ENCODE assay signal across 1 cellular context in genomic region chr12:120301962-120302815, GRCh38.
TF ChIP-seq lines count a peak whose summit lies in the region.

SIRT4 (plus strand) TSS chr12:120302321; CDS start chr12:120303562, 1,241 bp downstream.

TF ChIP-seq in GM23338, 12 proteins besides CTCF, POLR2A, EP300 and RAD21 (continued from another document):
- no peak for TF ChIP-seq ZNF462 (CRISPR knock-in tag; IDR thresholded peaks at IDR 0.05)
- TF ChIP-seq NANOG (IDR thresholded peaks at IDR 0.05; ENCODE audit: borderline replicate concordance): no peak
- TF ChIP-seq REST (IDR thresholded peaks at IDR 0.05; ENCODE audit: unreplicated experiment): no peak
- TF ChIP-seq EZH2 (IDR thresholded peaks at IDR 0.05; ENCODE audit: low read depth, unreplicated experiment): no peak
- no peak for TF ChIP-seq ZNF331 (CRISPR knock-in tag; IDR thresholded peaks at IDR 0.05; ENCODE audit: low read depth)
- no peak for TF ChIP-seq ZNF114 (CRISPR knock-in tag; IDR thresholded peaks at IDR 0.05)
- no peak for TF ChIP-seq STAT1 (IDR thresholded peaks at IDR 0.05; ENCODE audit: unreplicated experiment)
- peak; percentile 54; the same call in 1 of the 2 replicates for TF ChIP-seq CREB1 (CRISPR knock-in tag; IDR thresholded peaks at IDR 0.05; ENCODE audit: low read depth)
- TF ChIP-seq ETS1 (IDR thresholded peaks at IDR 0.05): peak; percentile 89
- TF ChIP-seq EZH2phosphoT487 (IDR thresholded peaks at IDR 0.05; ENCODE audit: unreplicated experiment): no peak
- TF ChIP-seq JUNB (IDR thresholded peaks at IDR 0.05; ENCODE audit: unreplicated experiment): no peak
